Comparison of ENCODE assay signal across 31 cellular contexts in the genomic region with DNA sequence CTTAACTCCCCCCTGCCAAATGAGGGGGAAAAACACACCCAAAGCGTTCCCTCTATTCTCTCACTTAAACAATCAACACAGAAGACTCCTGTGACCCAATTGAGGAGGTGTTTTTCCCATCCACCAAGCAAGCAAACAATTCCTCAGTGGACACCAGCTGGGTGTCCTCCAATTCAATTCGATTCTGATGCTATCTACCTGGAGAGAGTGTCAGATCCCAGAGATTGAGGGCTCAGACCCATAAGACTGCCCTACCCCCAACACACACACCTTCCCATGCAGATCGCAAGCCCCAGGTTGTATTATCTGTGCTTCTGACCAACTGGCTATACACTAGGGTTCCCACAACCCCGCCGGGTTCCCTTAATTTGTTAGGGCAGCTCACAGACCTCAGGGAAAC.
"Had no signal": no experiment of that assay in that cellular context is flagged by ENCODE, and none has a peak within 500 bp of the region (broad histone marks: within the 10 kb centered on the region; RNA-seq: fewer than 3 reads in every experiment).

No MANE protein-coding gene starts in this region.

- H3K36me3 ChIP-seq: adrenal gland, esophagus squamous epithelium, gastroesophageal sphincter had no signal

- H3K4me1 ChIP-seq: body of pancreas, esophagus squamous epithelium had no signal

- H3K27ac ChIP-seq: adrenal gland, body of pancreas, epithelial cell of prostate, esophagus squamous epithelium, gastroesophageal sphincter had no signal

- H3K27me3 ChIP-seq: adrenal gland, body of pancreas, gastroesophageal sphincter had no signal

- H3K9me3 ChIP-seq: adrenal gland, body of pancreas, esophagus squamous epithelium, gastroesophageal sphincter had no signal

- H3K27ac Mint-ChIP-seq: activated CD4-positive, alpha-beta memory T cell treated with anti-CD3 and anti-CD28 coated beads for 36 hours; activated CD4-positive, alpha-beta T cell treated with anti-CD3 and anti-CD28 coated beads for 36 hours; activated CD4-positive, alpha-beta T cell treated with anti-CD3 and anti-CD28 coated beads, Interleukin-2, amount 10 ng/mL, durations not matched to agents 24 days and 14 days; activated CD8-positive, alpha-beta memory T cell treated with anti-CD3 and anti-CD28 coated beads, Interleukin-2, amount 10 ng/mL, durations not matched to agents 7 days and 5 days; activated CD8-positive, alpha-beta T cell treated with anti-CD3 and anti-CD28 coated beads, Interleukin-2, amount 10 ng/mL, durations not matched to agents 7 days and 5 days; activated naive CD4-positive, alpha-beta T cell treated with anti-CD3 and anti-CD28 coated beads for 36 hours; activated naive CD4-positive, alpha-beta T cell treated with anti-CD3 and anti-CD28 coated beads, Interleukin-2, amount 50 U/mL, for 24 hours; activated naive CD8-positive, alpha-beta T cell treated with anti-CD3 and anti-CD28 coated beads for 36 hours; activated naive CD8-positive, alpha-beta T cell treated with anti-CD3 and anti-CD28 coated beads, Interleukin-2, amount 50 U/mL, for 24 hours; activated T-helper 1 cell treated with anti-CD3 and anti-CD28 coated beads, Interleukin-12 subunit alpha, Interleukin-12 subunit beta, Interleukin-2, Interleukin-4 antibody, amounts not matched to agents 30 ng/mL and 10 ng/mL and 1 ng/mL, durations not matched to agents 14 hours and 24 hours and 36 hours; activated T-helper 2 cell treated with anti-CD3 and anti-CD28 coated beads, Interferon-gamma antibody, Interleukin-2, Interleukin-4, amounts not matched to agents 10 μg/mL and 5 μg/mL and 100 μg/mL, durations not matched to agents 14 hours and 24 hours and 36 hours; effector memory CD8-positive, alpha-beta T cell had no signal

- ATAC-seq: activated CD4-positive, alpha-beta T cell treated with anti-CD3 and anti-CD28 coated beads for 36 hours; activated CD8-positive, alpha-beta memory T cell treated with anti-CD3 and anti-CD28 coated beads, Interleukin-2, amount 10 ng/mL, durations not matched to agents 7 days and 5 days; activated CD8-positive, alpha-beta T cell treated with anti-CD3 and anti-CD28 coated beads, Interleukin-2, amount 10 ng/mL, durations not matched to agents 7 days and 5 days; activated naive CD8-positive, alpha-beta T cell treated with anti-CD3 and anti-CD28 coated beads, Interleukin-2, amount 50 U/mL, for 24 hours; body of pancreas; effector memory CD8-positive, alpha-beta T cell; gastroesophageal sphincter had no signal

- H3K9me3 Mint-ChIP-seq: activated CD4-positive, alpha-beta memory T cell treated with anti-CD3 and anti-CD28 coated beads for 36 hours; activated CD4-positive, alpha-beta T cell treated with anti-CD3 and anti-CD28 coated beads, Interleukin-2, amount 10 ng/mL, durations not matched to agents 24 days and 14 days; activated naive CD4-positive, alpha-beta T cell treated with anti-CD3 and anti-CD28 coated beads, Interleukin-2, amount 50 U/mL, for 24 hours; activated naive CD8-positive, alpha-beta T cell treated with anti-CD3 and anti-CD28 coated beads, Interleukin-2, amount 50 U/mL, for 24 hours; activated T-helper 1 cell treated with anti-CD3 and anti-CD28 coated beads, Interleukin-12 subunit alpha, Interleukin-12 subunit beta, Interleukin-2, Interleukin-4 antibody, amounts not matched to agents 30 ng/mL and 10 ng/mL and 1 ng/mL, durations not matched to agents 14 hours and 24 hours and 36 hours; activated T-helper 2 cell treated with anti-CD3 and anti-CD28 coated beads, Interferon-gamma antibody, Interleukin-2, Interleukin-4, amounts not matched to agents 10 μg/mL and 5 μg/mL and 100 μg/mL, durations not matched to agents 14 hours and 24 hours and 36 hours; effector memory CD8-positive, alpha-beta T cell had no signal

- H3K4me3 ChIP-seq: adrenal gland, body of pancreas, esophagus squamous epithelium, gastroesophageal sphincter had no signal

- H3K36me3 Mint-ChIP-seq: activated CD4-positive, alpha-beta memory T cell treated with anti-CD3 and anti-CD28 coated beads for 36 hours; activated CD8-positive, alpha-beta memory T cell treated with anti-CD3 and anti-CD28 coated beads, Interleukin-2, amount 10 ng/mL, durations not matched to agents 7 days and 5 days; activated naive CD4-positive, alpha-beta T cell treated with anti-CD3 and anti-CD28 coated beads, Interleukin-2, amount 50 U/mL, for 24 hours; activated naive CD8-positive, alpha-beta T cell treated with anti-CD3 and anti-CD28 coated beads for 36 hours had no signal

- DNase-seq: activated CD4-positive, alpha-beta memory T cell treated with anti-CD3 and anti-CD28 coated beads for 36 hours; activated CD4-positive, alpha-beta T cell treated with anti-CD3 and anti-CD28 coated beads for 36 hours; activated CD4-positive, alpha-beta T cell treated with anti-CD3 and anti-CD28 coated beads, Interleukin-2, amount 10 ng/mL, durations not matched to agents 24 days and 14 days; activated CD4-positive, CD25-positive, alpha-beta regulatory T cell; activated CD4-positive, CD25-positive, alpha-beta regulatory T cell treated with anti-CD3 and anti-CD28 coated beads, Interleukin-2, amount 50 U/mL, for 72 hours; activated CD8-positive, alpha-beta memory T cell treated with anti-CD3 and anti-CD28 coated beads, Interleukin-2, amount 10 ng/mL, durations not matched to agents 7 days and 5 days; activated CD8-positive, alpha-beta memory T cell treated with anti-CD3 and anti-CD28 coated beads, Interleukin-2, amount 50 U/mL, for 4 hours; activated CD8-positive, alpha-beta T cell treated with anti-CD3 and anti-CD28 coated beads, Interleukin-2, amount 10 ng/mL, durations not matched to agents 7 days and 5 days; activated effector memory CD4-positive, alpha-beta T cell treated with anti-CD3 and anti-CD28 coated beads, Interleukin-2, amount 50 U/mL, for 16 hours; activated naive CD4-positive, alpha-beta T cell treated with anti-CD3 and anti-CD28 coated beads for 36 hours; activated naive CD8-positive, alpha-beta T cell treated with anti-CD3 and anti-CD28 coated beads for 36 hours; activated naive CD8-positive, alpha-beta T cell treated with anti-CD3 and anti-CD28 coated beads, Interleukin-2, amount 50 U/mL, for 24 hours; activated T-cell treated with anti-CD3 and anti-CD28 coated beads, Interleukin-2, amount 50 U/mL, for 1 hour; activated T-cell treated with anti-CD3 and anti-CD28 coated beads, Interleukin-2, amount 50 U/mL, for 48 hours; adrenal gland; amygdala; aorta; body of pancreas; caudate nucleus; cortex of kidney; dermis blood vessel endothelial cell; effector CD4-positive, alpha-beta T cell; effector memory CD8-positive, alpha-beta T cell; esophagus squamous epithelium; foreskin melanocyte; T-helper 2 cell had no signal

- H3K4me3 Mint-ChIP-seq: activated CD4-positive, alpha-beta memory T cell treated with anti-CD3 and anti-CD28 coated beads for 36 hours; activated CD4-positive, alpha-beta T cell treated with anti-CD3 and anti-CD28 coated beads for 36 hours; activated CD4-positive, alpha-beta T cell treated with anti-CD3 and anti-CD28 coated beads, Interleukin-2, amount 10 ng/mL, durations not matched to agents 24 days and 14 days; activated CD8-positive, alpha-beta memory T cell treated with anti-CD3 and anti-CD28 coated beads, Interleukin-2, amount 10 ng/mL, durations not matched to agents 7 days and 5 days; activated CD8-positive, alpha-beta T cell treated with anti-CD3 and anti-CD28 coated beads, Interleukin-2, amount 10 ng/mL, durations not matched to agents 7 days and 5 days; activated naive CD4-positive, alpha-beta T cell treated with anti-CD3 and anti-CD28 coated beads for 36 hours; activated naive CD4-positive, alpha-beta T cell treated with anti-CD3 and anti-CD28 coated beads, Interleukin-2, amount 50 U/mL, for 24 hours; activated naive CD8-positive, alpha-beta T cell treated with anti-CD3 and anti-CD28 coated beads for 36 hours; activated naive CD8-positive, alpha-beta T cell treated with anti-CD3 and anti-CD28 coated beads, Interleukin-2, amount 50 U/mL, for 24 hours; activated T-helper 1 cell treated with anti-CD3 and anti-CD28 coated beads, Interleukin-12 subunit alpha, Interleukin-12 subunit beta, Interleukin-2, Interleukin-4 antibody, amounts not matched to agents 30 ng/mL and 10 ng/mL and 1 ng/mL, durations not matched to agents 14 hours and 24 hours and 36 hours; effector memory CD8-positive, alpha-beta T cell had no signal
